ENCODE assay signal across 16 cellular contexts in the genomic region with DNA sequence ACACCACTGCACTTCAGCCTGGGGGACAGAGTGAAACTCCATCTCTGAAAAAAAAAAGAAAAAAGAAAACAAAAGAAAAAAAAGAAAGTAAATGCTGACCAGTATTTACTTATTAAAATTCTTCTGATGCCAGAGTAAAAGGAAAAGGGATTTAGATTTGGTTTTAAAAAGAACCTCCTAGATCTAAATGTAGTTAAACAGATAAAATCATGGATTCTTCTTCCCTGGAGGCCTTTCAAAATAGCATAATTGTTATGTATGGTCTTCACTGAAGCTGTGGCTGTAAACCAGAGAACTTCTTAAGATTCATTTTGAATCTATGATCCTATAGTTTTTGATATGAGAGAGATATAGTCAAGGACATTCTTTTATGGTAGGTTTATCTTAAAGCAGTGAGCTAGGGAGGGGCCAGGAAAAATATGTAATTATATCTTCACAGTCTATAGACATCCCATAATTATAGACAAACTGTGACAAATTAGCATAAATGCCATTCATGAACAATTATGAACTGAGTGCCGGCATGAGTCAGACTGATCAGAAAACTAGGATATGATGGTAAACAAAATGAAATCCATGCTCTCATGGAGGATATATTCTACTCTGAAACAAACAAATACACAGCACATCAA. TPM values are rescaled to one million over a fixed set of nuclear protein-coding genes. Genes with fewer than 3 reads are reported as not detected.
DNase-seq lines count a peak whose midpoint lies in the region; ATAC-seq and TF ChIP-seq lines count a peak whose summit lies in the region.
"Had no signal": no experiment of that assay in that cellular context is flagged by ENCODE, and none has a peak within 500 bp of the region (broad histone marks: within the 10 kb centered on the region; RNA-seq: fewer than 3 reads in every experiment).

No MANE protein-coding gene starts in this region.

- H3K4me1 Mint-ChIP-seq in activated T-helper 17 cell treated with anti-CD3 and anti-CD28 coated beads, Interleukin-2, amount 50 U/mL, for 72 hours: peaks cover 9% of the 10 kb centered on the region
- peaks cover 4% of the 10 kb centered on the region for H3K4me1 Mint-ChIP-seq in type B pancreatic cell (ENCODE audit: unreplicated experiment)

- DNase-seq in mucosa of descending colon: no peak
- no peak for DNase-seq in type B pancreatic cell (ENCODE audit: extremely low spot score, unreplicated experiment)
- no peak for DNase-seq in superior temporal gyrus (ENCODE audit: extremely low spot score)
- DNase-seq in GM23248: no peak
- DNase-seq: ACHN; AML-193; CD4-positive, alpha-beta T cell; DMS153; DMS79; GF-D8 had no signal

- no peak overlapping the region for H3K4me3 Mint-ChIP-seq in activated T-helper 17 cell treated with anti-CD3 and anti-CD28 coated beads, Interleukin-2, amount 50 U/mL, for 72 hours
- no peak overlapping the region for H3K4me3 Mint-ChIP-seq in type B pancreatic cell
- H3K4me3 Mint-ChIP-seq: CD4-positive, alpha-beta T cell had no signal

- ATAC-seq in activated T-helper 17 cell treated with anti-CD3 and anti-CD28 coated beads, Interleukin-2, amount 50 U/mL, for 72 hours (replicated peaks): no peak
- ATAC-seq in mucosa of descending colon (peak; percentile 79), GM21737 (IDR thresholded peaks at IDR 0.05; ENCODE audit: unreplicated experiment) (no peak)

- no peaks in the 10 kb centered on the region for H4K20me1 ChIP-seq in GM23248 (ENCODE audit: insufficient read depth)

- TF ChIP-seq CTCF in HEK293 (tag by site-specific recombination; IDR thresholded peaks at IDR 0.05) (no peak), mucosa of descending colon (IDR thresholded peaks at IDR 0.05) (no peak), type B pancreatic cell (conservative IDR thresholded peaks at IDR 0.05) (no peak)

- 96 to 98% methylated on average over 1 of the region's 1 CpG for WGBS in GM23248 (ENCODE audit: low coverage in 1 of 2, low lambda C conversion rate in 2 of 2, missing lambda C conversion rate in 2 of 2), 2 experiments

- H3K4me3 ChIP-seq in HEK293 (ENCODE audit: low read depth, low read length) (no peak overlapping the region), mucosa of descending colon (no peak overlapping the region), GM23248 (no peak overlapping the region)
- H3K4me3 ChIP-seq: HAP-1 had no signal

- no peaks in the 10 kb centered on the region for H3K36me3 Mint-ChIP-seq in activated T-helper 17 cell treated with anti-CD3 and anti-CD28 coated beads, Interleukin-2, amount 50 U/mL, for 72 hours (ENCODE audit: low read depth)
- H3K36me3 Mint-ChIP-seq in type B pancreatic cell: no peaks in the 10 kb centered on the region

- no peaks in the 10 kb centered on the region for H3K79me2 ChIP-seq in GM23248 (ENCODE audit: insufficient read depth)

- no peaks in the 10 kb centered on the region for H3K27me3 Mint-ChIP-seq in activated T-helper 17 cell treated with anti-CD3 and anti-CD28 coated beads, Interleukin-2, amount 50 U/mL, for 72 hours
- H3K27me3 Mint-ChIP-seq in type B pancreatic cell: no peaks in the 10 kb centered on the region
- H3K27me3 Mint-ChIP-seq: CD4-positive, alpha-beta T cell had no signal

- CTCF ChIA-PET in HEK293 (lab: Yijun Ruan, JAX): no interaction called here

- H3K4me2 ChIP-seq in GM23248 (ENCODE audit: unreplicated experiment): no peak overlapping the region

- intact Hi-C loops in mucosa of descending colon (cut with DNase I, micrococcal nuclease): loop anchor here in 1 of 2 donors (10.0 kb wide), 1 partner anchor 53 kb away; no protein-coding TSS in a partner anchor

- in situ Hi-C loops in GM23248 (cut with MboI): no loop called here

- no peak overlapping the region for H3K9ac ChIP-seq in GM23248

- no peaks in the 10 kb centered on the region for H3F3A ChIP-seq in GM23248 (ENCODE audit: insufficient read depth)

- peaks cover 5% of the 10 kb centered on the region for H3K9me3 Mint-ChIP-seq in activated T-helper 17 cell treated with anti-CD3 and anti-CD28 coated beads, Interleukin-2, amount 50 U/mL, for 72 hours
- peaks cover 5% of the 10 kb centered on the region for H3K9me3 Mint-ChIP-seq in type B pancreatic cell
- H3K9me3 Mint-ChIP-seq: CD4-positive, alpha-beta T cell had no signal

- POLR2A ChIA-PET in HEK293 (lab: Yijun Ruan, JAX): interaction anchor here (0.6 kb wide), 1 partner anchor 21 kb away, joined by 4 read pairs; no protein-coding TSS in a partner anchor

- no peak overlapping the region for H2AFZ ChIP-seq in GM23248

- H3K27ac ChIP-seq in HEK293 (ENCODE audit: extremely low read depth, low read depth, low read length) (no peak overlapping the region), GM23248 (no peak overlapping the region)
- H3K27ac ChIP-seq: C4-2B, HL-60 had no signal

- no peaks in the 10 kb centered on the region for H3K9me3 ChIP-seq in HEK293 (ENCODE audit: control insufficient read depth, insufficient read depth, low read depth, low read length)
- H3K9me3 ChIP-seq in mucosa of descending colon: no peaks in the 10 kb centered on the region
- no peaks in the 10 kb centered on the region for H3K9me3 ChIP-seq in GM23248 (ENCODE audit: low read depth)

- no peaks in the 10 kb centered on the region for H3K9me2 ChIP-seq in GM23248 (ENCODE audit: insufficient read depth)

- H3K4me1 ChIP-seq in HEK293 (ENCODE audit: control insufficient read depth, insufficient read depth, low read length) (no peaks in the 10 kb centered on the region), mucosa of descending colon (ENCODE audit: low read depth) (peaks cover 10% of the 10 kb centered on the region), GM23248 (ENCODE audit: insufficient read depth) (no peaks in the 10 kb centered on the region)

- H3K36me3 ChIP-seq in HEK293 (ENCODE audit: control insufficient read depth in 2 of 2, insufficient read depth in 1 of 2, low read length in 2 of 2) (no peaks in the 10 kb centered on the region), mucosa of descending colon (ENCODE audit: low read depth) (no peaks in the 10 kb centered on the region), GM23248 (ENCODE audit: low read depth) (no peaks in the 10 kb centered on the region)
- H3K36me3 ChIP-seq: HAP-1 had no signal

- H3K27me3 ChIP-seq in GM23248 (replicated peaks; ENCODE audit: insufficient read depth): no peaks in the 10 kb centered on the region

- H3K27ac Mint-ChIP-seq in activated T-helper 17 cell treated with anti-CD3 and anti-CD28 coated beads, Interleukin-2, amount 50 U/mL, for 72 hours: peak overlapping the region; percentile 1
- H3K27ac Mint-ChIP-seq in type B pancreatic cell: peak overlapping the region; percentile 15
- H3K27ac Mint-ChIP-seq: CD4-positive, alpha-beta T cell had no signal

TF ChIP-seq in HEK293, 187 proteins besides CTCF, POLR2A, EP300 and RAD21 (continues in another document):
- TF ChIP-seq ZNF19 (tag by site-specific recombination; IDR thresholded peaks at IDR 0.05; ENCODE audit: low read depth): no peak
- TF ChIP-seq ZNF677 (tag by site-specific recombination; IDR thresholded peaks at IDR 0.05): no peak
- TF ChIP-seq ZNF404 (tag by site-specific recombination; IDR thresholded peaks at IDR 0.05): no peak
- TF ChIP-seq, protein P1, sequence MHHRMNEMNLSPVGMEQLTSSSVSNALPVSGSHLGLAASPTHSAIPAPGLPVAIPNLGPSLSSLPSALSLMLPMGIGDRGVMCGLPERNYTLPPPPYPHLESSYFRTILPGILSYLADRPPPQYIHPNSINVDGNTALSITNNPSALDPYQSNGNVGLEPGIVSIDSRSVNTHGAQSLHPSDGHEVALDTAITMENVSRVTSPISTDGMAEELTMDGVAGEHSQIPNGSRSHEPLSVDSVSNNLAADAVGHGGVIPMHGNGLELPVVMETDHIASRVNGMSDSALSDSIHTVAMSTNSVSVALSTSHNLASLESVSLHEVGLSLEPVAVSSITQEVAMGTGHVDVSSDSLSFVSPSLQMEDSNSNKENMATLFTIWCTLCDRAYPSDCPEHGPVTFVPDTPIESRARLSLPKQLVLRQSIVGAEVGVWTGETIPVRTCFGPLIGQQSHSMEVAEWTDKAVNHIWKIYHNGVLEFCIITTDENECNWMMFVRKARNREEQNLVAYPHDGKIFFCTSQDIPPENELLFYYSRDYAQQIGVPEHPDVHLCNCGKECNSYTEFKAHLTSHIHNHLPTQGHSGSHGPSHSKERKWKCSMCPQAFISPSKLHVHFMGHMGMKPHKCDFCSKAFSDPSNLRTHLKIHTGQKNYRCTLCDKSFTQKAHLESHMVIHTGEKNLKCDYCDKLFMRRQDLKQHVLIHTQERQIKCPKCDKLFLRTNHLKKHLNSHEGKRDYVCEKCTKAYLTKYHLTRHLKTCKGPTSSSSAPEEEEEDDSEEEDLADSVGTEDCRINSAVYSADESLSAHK (tag by site-specific recombination; IDR thresholded peaks at IDR 0.05): no peak
- TF ChIP-seq SP3 (tag by site-specific recombination; IDR thresholded peaks at IDR 0.05): no peak
- TF ChIP-seq, protein P2, sequence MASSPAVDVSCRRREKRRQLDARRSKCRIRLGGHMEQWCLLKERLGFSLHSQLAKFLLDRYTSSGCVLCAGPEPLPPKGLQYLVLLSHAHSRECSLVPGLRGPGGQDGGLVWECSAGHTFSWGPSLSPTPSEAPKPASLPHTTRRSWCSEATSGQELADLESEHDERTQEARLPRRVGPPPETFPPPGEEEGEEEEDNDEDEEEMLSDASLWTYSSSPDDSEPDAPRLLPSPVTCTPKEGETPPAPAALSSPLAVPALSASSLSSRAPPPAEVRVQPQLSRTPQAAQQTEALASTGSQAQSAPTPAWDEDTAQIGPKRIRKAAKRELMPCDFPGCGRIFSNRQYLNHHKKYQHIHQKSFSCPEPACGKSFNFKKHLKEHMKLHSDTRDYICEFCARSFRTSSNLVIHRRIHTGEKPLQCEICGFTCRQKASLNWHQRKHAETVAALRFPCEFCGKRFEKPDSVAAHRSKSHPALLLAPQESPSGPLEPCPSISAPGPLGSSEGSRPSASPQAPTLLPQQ (tag by site-specific recombination; IDR thresholded peaks at IDR 0.05): no peak
- 0 out of 2 replicates have a peak, but pooled peaks have one; percentile 20 for TF ChIP-seq PRDM1 (tag by site-specific recombination; IDR thresholded peaks at IDR 0.05)
- TF ChIP-seq GLI4 (tag by site-specific recombination; IDR thresholded peaks at IDR 0.05): no peak
- no peak for TF ChIP-seq GLIS2 (tag by site-specific recombination; IDR thresholded peaks at IDR 0.05)

RNA-seq across cellular contexts. Expression of a gene that starts 14.9 kb away (rescaled TPM):
- 100 to 1,000 TPM; 212 to 231 TPM for total RNA-seq in activated T-helper 17 cell treated with anti-CD3 and anti-CD28 coated beads, Interleukin-2, amount 50 U/mL, for 72 hours
- total RNA-seq in mucosa of descending colon (100 to 1,000 TPM; 190 to 210 (median 204) TPM), type B pancreatic cell (ENCODE audit: low replicate concordance) (121 and 180 TPM in 2 replicates)
- total RNA-seq in GM23248 (2014; rRNA removed; shearing (Covaris generic)): 56.7 and 72.4 TPM in 2 replicates
- 10.8 and 11.1 TPM in 2 replicates for polyA plus RNA-seq in GM23248 (2016; fragmentation: Nextera tagmentation; extraction: Ambion mirVana)
